Comparison of ENCODE assay signal across 8 cellular contexts in the genomic region with DNA sequence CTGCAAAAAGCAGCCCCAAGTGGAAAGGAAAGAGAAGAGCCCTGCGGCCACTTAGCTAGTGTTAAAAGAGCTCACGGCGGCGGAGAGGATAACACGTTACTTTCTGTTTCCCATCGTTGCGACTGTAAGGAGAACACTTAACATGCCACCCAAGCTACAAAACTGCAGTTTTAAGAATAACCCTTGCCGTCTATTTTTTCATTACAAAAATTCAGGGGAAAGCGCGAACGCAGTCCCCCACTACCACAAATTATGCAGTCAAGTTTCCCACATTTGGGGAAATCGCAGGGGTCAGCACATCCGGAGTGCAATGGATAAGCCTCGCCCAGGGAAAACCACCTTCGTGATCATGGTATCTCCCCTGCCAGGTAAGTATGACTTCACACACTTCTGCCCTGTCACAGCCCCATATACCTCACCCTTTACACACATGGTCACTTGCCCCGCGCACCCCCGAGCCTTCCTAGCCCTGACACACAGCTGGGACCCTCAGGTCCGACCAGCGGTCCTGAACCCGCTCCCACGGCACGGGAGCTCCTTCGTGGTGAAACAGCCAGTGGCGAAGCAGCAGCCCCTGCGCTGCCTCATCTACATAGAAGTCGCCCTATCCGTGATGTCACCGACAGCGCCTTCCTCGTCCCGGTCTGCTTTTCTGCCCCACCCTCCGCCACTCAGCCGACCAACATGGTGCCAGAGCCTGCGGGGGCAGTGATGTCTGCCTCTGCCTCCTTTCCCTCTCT. TPM values are rescaled to one million over a fixed set of nuclear protein-coding genes. Genes with fewer than 3 reads are reported as not detected.
A peak's percentile ranks its signal among the peaks of the same experiment; 100 is the strongest.
DNase-seq lines count a peak whose midpoint lies in the region; ATAC-seq, FAIRE-seq and TF ChIP-seq lines count a peak whose summit lies in the region.
"Not testable (repeated sequence)": the region's sequence is repeated elsewhere in the genome, so short reads cannot be mapped to it uniquely, and the experiment has no call there.

No MANE protein-coding gene starts in this region.

- TF ChIP-seq CTCF in HL-60 (IDR thresholded peaks at IDR 0.05; ENCODE audit: insufficient read depth, low read length); H1 (IDR thresholded peaks at IDR 0.05; ENCODE audit: control extremely low read depth in 1 of 3, insufficient read depth in 1 of 3, low read depth in 1 of 3, low read length in 3 of 3): not testable (repeated sequence)

- not testable (repeated sequence) for H3K9me3 ChIP-seq in H1 (ENCODE audit: insufficient read depth in 2 of 2, low read depth in 1 of 2, low read length in 1 of 2); mononuclear cell (ENCODE audit: low read depth, low read length)

- H2BK15ac ChIP-seq in H1 (ENCODE audit: low read length): not testable (repeated sequence)

- not testable (repeated sequence) for H3K4me1 ChIP-seq in H1 (replicated peaks in 1 of 4; ENCODE audit: control insufficient read depth in 3 of 4, insufficient read depth in 4 of 4, low read length in 3 of 4); mononuclear cell (ENCODE audit: insufficient read depth, low read length)

- H3K4me3 Mint-ChIP-seq in activated CD8-positive, alpha-beta memory T cell treated with anti-CD3 and anti-CD28 coated beads, Interleukin-2, amount 10 ng/mL, durations not matched to agents 7 days and 5 days: peak overlapping the region; percentile 73

- H2BK5ac ChIP-seq in H1 (ENCODE audit: low read depth, low read length): peak overlapping the region; percentile 85; the same call in 1 of the 2 replicates

- not testable (repeated sequence) for H3K27me3 ChIP-seq in HL-60 (ENCODE audit: insufficient read depth, poor library complexity, severe bottlenecking); H1 (replicated peaks in 1 of 4; ENCODE audit: control insufficient read depth in 3 of 4, extremely low read depth in 1 of 4, insufficient read depth in 3 of 4, low read length in 3 of 4); mononuclear cell (ENCODE audit: insufficient read depth, low read length)

- not testable (repeated sequence) for H3K36me3 Mint-ChIP-seq in activated CD8-positive, alpha-beta memory T cell treated with anti-CD3 and anti-CD28 coated beads, Interleukin-2, amount 10 ng/mL, durations not matched to agents 7 days and 5 days

- H2BK120ac ChIP-seq in H1 (replicated peaks; ENCODE audit: low read depth, low read length): not testable (repeated sequence)

- peak overlapping the region; percentile 51 to 54; a peak in 3 of 4 replicates for H3K4me2 ChIP-seq in H1 (ENCODE audit: insufficient read depth in 1 of 2, low read depth in 2 of 2, low read length in 2 of 2)

- not testable (repeated sequence) for H3K36me3 ChIP-seq in H1 (ENCODE audit: control insufficient read depth in 2 of 4, insufficient read depth in 4 of 4, low read length in 3 of 4)

- H4K91ac ChIP-seq in H1 (replicated peaks; ENCODE audit: insufficient read length, low read length): not testable (repeated sequence)

- peak; percentile 96 to 98 for TF ChIP-seq POLR2A in H1 (IDR thresholded peaks at IDR 0.05; ENCODE audit: control extremely low read depth in 1 of 2, low read depth in 2 of 2, low read length in 2 of 2)

- peak overlapping the region; percentile 93 for H3K27ac Mint-ChIP-seq in activated CD8-positive, alpha-beta memory T cell treated with anti-CD3 and anti-CD28 coated beads, Interleukin-2, amount 10 ng/mL, durations not matched to agents 7 days and 5 days

- H3K79me1 ChIP-seq in H1 (ENCODE audit: low read depth, low read length): not testable (repeated sequence)

- in situ Hi-C loops in Caki2 (cut with HindIII; ENCODE audit: low pct_unique_long_range_greater_than_20kb, low sequenced_read_pairs): not testable (repeated sequence)

- not testable (repeated sequence) for H4K20me1 ChIP-seq in H1 (replicated peaks in 1 of 2; ENCODE audit: control insufficient read depth in 1 of 2, insufficient read depth in 2 of 2, low read length in 2 of 2)

- not testable (repeated sequence) for FAIRE-seq in H1 (lab: Jason Lieb, UNC)

- not testable (repeated sequence) for TF ChIP-seq RAD21 in H1 (IDR thresholded peaks at IDR 0.05 in 1 of 2, conservative IDR thresholded peaks at IDR 0.05 in 1 of 2; ENCODE audit: low read depth in 2 of 2, low read length in 2 of 2)

- not testable (repeated sequence) for H3K9me3 Mint-ChIP-seq in activated CD8-positive, alpha-beta memory T cell treated with anti-CD3 and anti-CD28 coated beads, Interleukin-2, amount 10 ng/mL, durations not matched to agents 7 days and 5 days (ENCODE audit: low read depth)

- CTCF ChIA-PET in activated CD8-positive, alpha-beta memory T cell treated with anti-CD3 and anti-CD28 coated beads, Interleukin-2, amount 10 ng/mL, durations not matched to agents 7 days and 5 days (lab: Charles Lee); H1 (lab: Charles Lee; ENCODE audit: partially characterized antibody): not testable (repeated sequence)

- H4K8ac ChIP-seq in H1 (ENCODE audit: extremely low read depth, insufficient read depth, low read length): peak overlapping the region; percentile 85; the same call in 1 of the 2 replicates

- not testable (repeated sequence) for H3K4me1 Mint-ChIP-seq in activated CD8-positive, alpha-beta memory T cell treated with anti-CD3 and anti-CD28 coated beads, Interleukin-2, amount 10 ng/mL, durations not matched to agents 7 days and 5 days

- POLR2A ChIA-PET in H1 (lab: Charles Lee; ENCODE audit: partially characterized antibody): interaction anchor here (0.7 to 0.9 kb wide), 2 partner anchors 185 to 914 kb away, joined by 4 to 6 read pairs; no protein-coding TSS in a partner anchor

- peak overlapping the region in 3 of 4 experiments; percentile 80 to 89 (median 81); a peak in 5 of 7 replicates for H3K9ac ChIP-seq in H1 (replicated peaks in 1 of 4; ENCODE audit: extremely low read depth in 1 of 4, low read depth in 3 of 4, low read length in 3 of 4)

- not testable (repeated sequence) for H3K14ac ChIP-seq in H1 (ENCODE audit: insufficient read length)

- H3K27ac ChIP-seq in HL-60 (replicated peaks) (0 out of 2 replicates have a peak overlapping the region, but pooled peaks have one; percentile 5), H1 (ENCODE audit: low read depth, low read length) (peak overlapping the region; percentile 98)

- H2BK12ac ChIP-seq in H1 (ENCODE audit: low read depth, low read length): not testable (repeated sequence)

- H3K79me2 ChIP-seq in H1 (ENCODE audit: control insufficient read depth in 1 of 2, insufficient read depth in 2 of 2, low read length in 2 of 2): not testable (repeated sequence)

- peak; percentile 69 for ATAC-seq in GM21367 (IDR thresholded peaks at IDR 0.05; ENCODE audit: unreplicated experiment)
- peak; percentile 84 for ATAC-seq in activated CD8-positive, alpha-beta memory T cell treated with anti-CD3 and anti-CD28 coated beads, Interleukin-2, amount 10 ng/mL, durations not matched to agents 7 days and 5 days

- H2AK5ac ChIP-seq in H1 (ENCODE audit: low read depth, low read length): not testable (repeated sequence)

- H3K23me2 ChIP-seq in H1 (ENCODE audit: low read depth, low read length): not testable (repeated sequence)

- 1% methylated on average over 15 of the region's 35 CpGs; no CpG with 5 or more reads in 1 of the 2 experiments for WGBS in H1 (ENCODE audit: extremely low coverage in 1 of 2, insufficient coverage in 1 of 2, insufficient read length in 1 of 2, insufficient replicate concordance in 2 of 2, low coverage in 1 of 2, low lambda C conversion rate in 2 of 2, missing lambda C conversion rate in 1 of 2), 2 experiments

- H3K18ac ChIP-seq in H1 (ENCODE audit: extremely low read depth, low read length): not testable (repeated sequence)

- H2BK20ac ChIP-seq in H1 (ENCODE audit: low read length): not testable (repeated sequence)

- H3K23ac ChIP-seq in H1 (ENCODE audit: insufficient read length): not testable (repeated sequence)

- not testable (repeated sequence) for H2AFZ ChIP-seq in H1 (ENCODE audit: low read length)

- H3K4me3 ChIP-seq in HL-60 (replicated peaks; ENCODE audit: insufficient read depth, low read length): peak overlapping the region; percentile 32
- H3K4me3 ChIP-seq in H1 (ENCODE audit: extremely low read depth in 1 of 4, insufficient read depth in 2 of 4, low read depth in 3 of 4, low read length in 4 of 4): peak overlapping the region in 2 of 4 experiments; percentile 42 to 53; a peak in 5 of 8 replicates
- H3K4me3 ChIP-seq in mononuclear cell (ENCODE audit: low read length): peak overlapping the region; percentile 41

- DNase-seq in Caki2 (ENCODE audit: low read depth): peak; percentile 99
- DNase-seq in HL-60 (ENCODE audit: low read depth in 1 of 2, low spot score in 1 of 2): peak; percentile 81 to 91
- DNase-seq in NOMO-1 treated with DMSO at 0.1 percent for 48 hours (lab: John Stamatoyannopoulos, UW; ENCODE audit: unreplicated experiment): peak; percentile 97
- DNase-seq in activated CD8-positive, alpha-beta memory T cell treated with anti-CD3 and anti-CD28 coated beads, Interleukin-2, amount 10 ng/mL, durations not matched to agents 7 days and 5 days: peak; percentile 94
- DNase-seq in H1 (ENCODE audit: low read depth in 1 of 2, low spot score in 2 of 2): peak; percentile 83 to 85
- peak; percentile 51 for DNase-seq in stimulated activated CD8-positive, alpha-beta memory T cell treated with anti-CD3 and anti-CD28 coated beads, Interleukin-15, amount 100 ng/mL, for 24 hours (ENCODE audit: low read depth)

- H3K27me3 Mint-ChIP-seq in activated CD8-positive, alpha-beta memory T cell treated with anti-CD3 and anti-CD28 coated beads, Interleukin-2, amount 10 ng/mL, durations not matched to agents 7 days and 5 days: peaks cover 16% of the 10 kb centered on the region

- TF ChIP-seq EP300 in H1 (IDR thresholded peaks at IDR 0.05; ENCODE audit: borderline replicate concordance in 1 of 2, low read depth in 2 of 2, low read length in 2 of 2): 0 out of 3 replicates have a peak, but pooled peaks of 1 of the 2 experiments have one; percentile 37

- H3K4ac ChIP-seq in H1 (replicated peaks; ENCODE audit: insufficient read length, low read depth, low read length): not testable (repeated sequence)

- not testable (repeated sequence) for H4K5ac ChIP-seq in H1 (ENCODE audit: insufficient read length, low read depth, low read length)

- H3K56ac ChIP-seq in H1 (replicated peaks; ENCODE audit: insufficient read length, low read depth, low read length): not testable (repeated sequence)

RNA-seq across cellular contexts. Expression of a gene that starts 40.2 kb away (rescaled TPM):
- total RNA-seq in Caki2 (2014; rRNA removed; shearing (Covaris generic); ENCODE audit: low replicate concordance): 0.61 and 2.9 TPM in 2 replicates
- under 1 TPM; 0.12 to 0.55 TPM for total RNA-seq in activated CD8-positive, alpha-beta memory T cell treated with anti-CD3 and anti-CD28 coated beads, Interleukin-2, amount 10 ng/mL, durations not matched to agents 7 days and 5 days
- 0.31 and 0.37 TPM in 2 replicates for total RNA-seq in H1 (2021; fragmentation: NEBNext Ultra II Directional; extraction: Animal tissue kit (Norgen Biotek cat#: 25700))
- 0.27 and 0.42 TPM in 2 replicates for polyA plus RNA-seq in H1 (2011; rRNA removed)
- polyA plus RNA-seq in H1 (2011; cell fraction: cytosol; rRNA removed): 0.28 TPM
- 1.2 TPM for polyA plus RNA-seq in H1 (2011; cell fraction: nucleus; rRNA removed)
- 0.37 to 0.54 TPM (median 0.43 TPM) in 4 replicates for polyA plus RNA-seq in H1 (2012, experiment 1 of 2)
- polyA plus RNA-seq in H1 (2012, experiment 2 of 2): 0.10 TPM
- polyA plus RNA-seq in H1 (2013, experiment 1 of 2): 0.10 TPM
- polyA plus RNA-seq in H1 (2013, experiment 2 of 2): 0.11 TPM
- 0.85 and 0.98 TPM in 2 replicates for polyA minus RNA-seq in H1 (2011; rRNA and poly(A)+ RNA removed)
- polyA minus RNA-seq in H1 (2011; cell fraction: cytosol; rRNA and poly(A)+ RNA removed): 0.73 TPM
- 1.3 TPM for polyA minus RNA-seq in H1 (2011; cell fraction: nucleus; rRNA and poly(A)+ RNA removed)
- total RNA-seq in mononuclear cell: 1.7 TPM
